In genomic region chr16:50831751-50832150, GRCh38 we compare ENCODE assay signal across 22 cellular contexts.
"Had no signal": no experiment of that assay in that cellular context is flagged by ENCODE, and none has a peak within 500 bp of the region (broad histone marks: within the 10 kb centered on the region; RNA-seq: fewer than 3 reads in every experiment).

No MANE protein-coding gene starts in this region.

- H3K36me3 Mint-ChIP-seq: mesothelial cell of epicardium; natural killer cell; neural progenitor cell; stimulated activated memory B cell treated with anti-CD40 and anti-IgM and Interleukin-4, amounts not matched to agents 10 μg/mL and 1 μg/mL and 100 μg/mL, for 72 hours had no signal

- H3K4me3 Mint-ChIP-seq: mesothelial cell of epicardium; natural killer cell; neural progenitor cell; stimulated activated memory B cell treated with anti-CD40 and anti-IgM and Interleukin-4, amounts not matched to agents 10 μg/mL and 1 μg/mL and 100 μg/mL, for 72 hours; stimulated activated naive CD8-positive, alpha-beta T cell treated with anti-CD3 and anti-CD28 coated beads, Interleukin-15, Interleukin-2, amounts not matched to agents 100 ng/mL and 50 ng/mL, for 24 hours had no signal

- H3K36me3 ChIP-seq: heart left ventricle, neural progenitor cell, prostate gland, right lobe of liver, spleen, tibial artery, upper lobe of right lung had no signal

- H3K4me1 ChIP-seq: heart left ventricle, parathyroid adenoma, prostate gland, spleen, tibial artery, upper lobe of right lung had no signal

- H3K27me3 ChIP-seq: neural progenitor cell, right lobe of liver, upper lobe of right lung had no signal

- H3K4me3 ChIP-seq: heart left ventricle, neural progenitor cell, prostate gland, right lobe of liver, spleen, tibial artery, upper lobe of right lung had no signal

- H3K4me1 Mint-ChIP-seq: mesothelial cell of epicardium; natural killer cell; stimulated activated memory B cell treated with anti-CD40 and anti-IgM and Interleukin-4, amounts not matched to agents 10 μg/mL and 1 μg/mL and 100 μg/mL, for 72 hours had no signal

- H3K27ac ChIP-seq: heart left ventricle, neural progenitor cell, parathyroid adenoma, prostate gland, right lobe of liver, spleen, tibial artery, upper lobe of right lung had no signal

- FAIRE-seq: frontal cortex, islet of Langerhans had no signal

- H3K27ac Mint-ChIP-seq: mesothelial cell of epicardium; natural killer cell; neural progenitor cell; stimulated activated memory B cell treated with anti-CD40 and anti-IgM and Interleukin-4, amounts not matched to agents 10 μg/mL and 1 μg/mL and 100 μg/mL, for 72 hours; stimulated activated naive CD8-positive, alpha-beta T cell treated with anti-CD3 and anti-CD28 coated beads, Interleukin-15, Interleukin-2, amounts not matched to agents 100 ng/mL and 50 ng/mL, for 24 hours had no signal

- DNase-seq: central memory CD4-positive, alpha-beta T cell; erythroblast; heart left ventricle; hippocampal formation; kidney glomerular epithelial cell; natural killer cell; nucleus accumbens; right lobe of liver; spleen; stimulated activated CD4-positive, alpha-beta T cell treated with anti-CD3 and anti-CD28 coated beads, Interleukin-15, amount 100 ng/mL, for 24 hours; stimulated activated CD4-positive, alpha-beta T cell treated with anti-CD3 and anti-CD28 coated beads, Interleukin-1b, Interleukin-23, amount 100 ng/mL, for 48 hours; stimulated activated CD4-positive, alpha-beta T cell treated with anti-CD3 and anti-CD28 coated beads, Interleukin-4, amount 100 ng/mL, for 24 hours; tibial artery; upper lobe of right lung had no signal

- H3K9me3 Mint-ChIP-seq: natural killer cell had no signal

- H3K9me3 ChIP-seq: prostate gland, right lobe of liver, tibial artery, upper lobe of right lung had no signal

- ATAC-seq: heart left ventricle; natural killer cell; right lobe of liver; stimulated activated memory B cell treated with anti-CD40 and anti-IgM and Interleukin-4, amounts not matched to agents 10 μg/mL and 1 μg/mL and 100 μg/mL, for 72 hours; upper lobe of right lung had no signal
